Comparison of ENCODE assay signal across 18 cellular contexts in genomic region chr6:167573461-167574215, GRCh38.
DNase-seq lines count a peak whose midpoint lies in the region; ATAC-seq and TF ChIP-seq lines count a peak whose summit lies in the region.
"Had no signal": no experiment of that assay in that cellular context is flagged by ENCODE, and none has a peak within 500 bp of the region (broad histone marks: within the 10 kb centered on the region; RNA-seq: fewer than 3 reads in every experiment).

No MANE protein-coding gene starts in this region.

- peak in 5 of 8 donors; percentile 20 to 54 (median 50) for ATAC-seq in heart right ventricle
- ATAC-seq: activated CD4-positive, CD25-positive, alpha-beta regulatory T cell treated with anti-CD3 and anti-CD28 coated beads, Interleukin-2, amount 50 U/mL, for 24 hours; stimulated activated naive CD8-positive, alpha-beta T cell treated with anti-CD3 and anti-CD28 coated beads, Interleukin-15, Interleukin-2, amounts not matched to agents 100 U/mL and 50 U/mL, for 24 hours; T-cell had no signal

- 63 to 68% methylated on average over 16 of the region's 16 CpGs for WGBS in heart right ventricle, 2 donors
- 32 to 33% methylated on average over 16 of the region's 16 CpGs for WGBS in tibial nerve, 2 donors
- WGBS in mammary epithelial cell (ENCODE audit: low coverage, missing lambda C conversion rate): 59% methylated on average over 16 of the region's 16 CpGs

- in situ Hi-C loops in mammary epithelial cell (cut with MboI; ENCODE audit: low sequenced_read_pairs in 2 of 2): no loop called here

- H3K27ac Mint-ChIP-seq in nephron (peak overlapping the region; percentile 91 to 97 (median 95)), HFFc6 (no peak overlapping the region)
- H3K27ac Mint-ChIP-seq: T-cell had no signal

- dilution Hi-C loops in mammary epithelial cell (cut with HindIII; ENCODE audit: low sequenced_read_pairs): no loop called here

- H3K9me3 Mint-ChIP-seq in nephron: no peaks in the 10 kb centered on the region
- peaks cover 70% of the 10 kb centered on the region for H3K9me3 Mint-ChIP-seq in HFFc6
- H3K9me3 Mint-ChIP-seq: T-cell had no signal

- no peaks in the 10 kb centered on the region for H4K20me1 ChIP-seq in mammary epithelial cell (ENCODE audit: insufficient read depth, low read length)

- H3K27me3 ChIP-seq in ascending aorta: no peaks in the 10 kb centered on the region
- no peaks in the 10 kb centered on the region for H3K27me3 ChIP-seq in heart right ventricle
- H3K27me3 ChIP-seq in tibial nerve: no peaks in the 10 kb centered on the region
- no peaks in the 10 kb centered on the region for H3K27me3 ChIP-seq in mammary epithelial cell (ENCODE audit: insufficient read depth, low read length)
- H3K27me3 ChIP-seq: cardiac muscle cell had no signal

- TF ChIP-seq EP300 in tibial nerve (IDR thresholded peaks at IDR 0.05): peak in 1 of 2 donors; percentile 60

- no peak for DNase-seq in ascending aorta (ENCODE audit: low spot score in 2 of 2)
- DNase-seq in heart right ventricle: no peak
- DNase-seq in tibial nerve (ENCODE audit: low spot score in 2 of 2): peak in 1 of 2 donors; percentile 31
- DNase-seq in activated CD4-positive, alpha-beta T cell treated with anti-CD3 and anti-CD28 coated beads, Interleukin-2, amount 50 U/mL, for 4 hours: no peak
- DNase-seq in mammary epithelial cell: no peak
- no peak for DNase-seq in activated T-cell treated with anti-CD3 and anti-CD28 coated beads, Interleukin-2, amount 50 U/mL, for 48 hours
- no peak for DNase-seq in HFFc6
- DNase-seq: activated naive CD4-positive, alpha-beta T cell treated with anti-CD3 and anti-CD28 coated beads, Interleukin-2, amount 50 U/mL, for 16 hours; activated T-cell treated with anti-CD3 and anti-CD28 coated beads for 4 hours; Calu3; effector memory CD4-positive, alpha-beta T cell; NCI-H1048; stimulated activated naive CD8-positive, alpha-beta T cell treated with anti-CD3 and anti-CD28 coated beads, Interleukin-15, Interleukin-2, amounts not matched to agents 100 U/mL and 50 U/mL, for 24 hours had no signal

- intact Hi-C loops in ascending aorta (cut with DNase I) (no loop called here), heart right ventricle (cut with DNase I) (no loop called here), mammary epithelial cell (cut with micrococcal nuclease) (no loop called here)

- no peak overlapping the region for H2AFZ ChIP-seq in mammary epithelial cell (ENCODE audit: low read depth, low read length)

- CTCF ChIA-PET in mammary epithelial cell (lab: Charles Lee; ENCODE audit: low non-redundant PET): no interaction called here

- no peak overlapping the region for H3K4me2 ChIP-seq in mammary epithelial cell (ENCODE audit: insufficient read depth, low read depth, low read length)
- H3K4me2 ChIP-seq: smooth muscle cell had no signal

- BruUV-seq in mammary epithelial cell (replicated peaks; lab: Mats Ljungman, UMichigan): no TSS peak

- H3K36me3 Mint-ChIP-seq in nephron (ENCODE audit: low read depth) (no peaks in the 10 kb centered on the region), HFFc6 (ENCODE audit: low read depth) (peaks cover 16% of the 10 kb centered on the region)
- H3K36me3 Mint-ChIP-seq: T-cell had no signal

- peak overlapping the region; percentile 10 to 59 (median 43) for H3K4me3 Mint-ChIP-seq in nephron
- no peak overlapping the region for H3K4me3 Mint-ChIP-seq in HFFc6
- H3K4me3 Mint-ChIP-seq: T-cell had no signal

- H3K36me3 ChIP-seq in ascending aorta (no peaks in the 10 kb centered on the region), heart right ventricle (no peaks in the 10 kb centered on the region), tibial nerve (no peaks in the 10 kb centered on the region), mammary epithelial cell (ENCODE audit: insufficient read depth, low read length) (no peaks in the 10 kb centered on the region)
- H3K36me3 ChIP-seq: cardiac muscle cell had no signal

- TF ChIP-seq POLR2A in tibial nerve (IDR thresholded peaks at IDR 0.05): no peak

- H3K79me2 ChIP-seq in mammary epithelial cell (ENCODE audit: insufficient read depth, low read length): no peaks in the 10 kb centered on the region

- H3K9me3 ChIP-seq in ascending aorta (no peaks in the 10 kb centered on the region), heart right ventricle (no peaks in the 10 kb centered on the region), tibial nerve (no peaks in the 10 kb centered on the region), mammary epithelial cell (replicated peaks; ENCODE audit: insufficient read depth, low read length) (peaks cover 25% of the 10 kb centered on the region)

- H3K4me3 ChIP-seq in ascending aorta (peak overlapping the region; percentile 23 to 41), heart right ventricle (no peak overlapping the region), tibial nerve (peak overlapping the region in 1 of 4 donors; percentile 12), mammary epithelial cell (replicated peaks in 1 of 3; ENCODE audit: insufficient read depth in 1 of 3, low read depth in 2 of 3, low read length in 3 of 3) (no peak overlapping the region)
- H3K4me3 ChIP-seq: cardiac muscle cell, smooth muscle cell had no signal

- H3K27ac ChIP-seq in ascending aorta: peak overlapping the region; percentile 84 to 87
- H3K27ac ChIP-seq in heart right ventricle: peak overlapping the region in 6 of 10 donors; percentile 1 to 59 (median 45)
- peak overlapping the region; percentile 40 to 89 (median 70) for H3K27ac ChIP-seq in tibial nerve
- no peak overlapping the region for H3K27ac ChIP-seq in mammary epithelial cell (ENCODE audit: insufficient read depth, low read depth, low read length)
- H3K27ac ChIP-seq: cardiac muscle cell had no signal

- H3K9ac ChIP-seq in mammary epithelial cell (ENCODE audit: insufficient read depth, low read length): no peak overlapping the region

- no peak for TF ChIP-seq CTCF in ascending aorta (IDR thresholded peaks at IDR 0.05)
- TF ChIP-seq CTCF in heart right ventricle (IDR thresholded peaks at IDR 0.05): no peak
- no peak for TF ChIP-seq CTCF in nephron (IDR thresholded peaks at IDR 0.05; ENCODE audit: unreplicated experiment in 3 of 3)
- no peak for TF ChIP-seq CTCF in tibial nerve (IDR thresholded peaks at IDR 0.05)
- no peak for TF ChIP-seq CTCF in mammary epithelial cell (conservative IDR thresholded peaks at IDR 0.05 in 1 of 2, IDR thresholded peaks at IDR 0.05 in 1 of 2; ENCODE audit: extremely low read depth in 1 of 2, insufficient read depth in 1 of 2, low read depth in 1 of 2, low read length in 2 of 2)
- TF ChIP-seq CTCF in HFFc6 (IDR thresholded peaks at IDR 0.05): no peak

- H3K4me1 Mint-ChIP-seq in nephron (peaks cover 74% of the 10 kb centered on the region), HFFc6 (ENCODE audit: low read depth) (no peaks in the 10 kb centered on the region)
- H3K4me1 Mint-ChIP-seq: T-cell had no signal

- H3K4me1 ChIP-seq in ascending aorta (peaks cover 4 to 20% of the 10 kb centered on the region in 2 donors), heart right ventricle (peaks cover 0 to 17% (median 2%) of the 10 kb centered on the region in 9 donors), tibial nerve (peaks cover 0 to 32% (median 0%) of the 10 kb centered on the region in 4 donors), mammary epithelial cell (ENCODE audit: insufficient read depth, low read length) (no peaks in the 10 kb centered on the region)

- peaks cover 33% of the 10 kb centered on the region for H3K27me3 Mint-ChIP-seq in nephron (ENCODE audit: low read depth)
- H3K27me3 Mint-ChIP-seq in HFFc6 (ENCODE audit: insufficient read depth): no peaks in the 10 kb centered on the region; the same call in 1 of the 2 replicates

Comparison
In these comparisons a context has a peak if more than half of its experiments do, and no peak if none do; other contexts are left out.
1. H3K4me3 ChIP-seq: peak in ascending aorta (2 of 2); none in heart right ventricle (0 of 10) and mammary epithelial cell (0 of 3).